8 cellular contexts compared by ENCODE assay signal in the genomic region with DNA sequence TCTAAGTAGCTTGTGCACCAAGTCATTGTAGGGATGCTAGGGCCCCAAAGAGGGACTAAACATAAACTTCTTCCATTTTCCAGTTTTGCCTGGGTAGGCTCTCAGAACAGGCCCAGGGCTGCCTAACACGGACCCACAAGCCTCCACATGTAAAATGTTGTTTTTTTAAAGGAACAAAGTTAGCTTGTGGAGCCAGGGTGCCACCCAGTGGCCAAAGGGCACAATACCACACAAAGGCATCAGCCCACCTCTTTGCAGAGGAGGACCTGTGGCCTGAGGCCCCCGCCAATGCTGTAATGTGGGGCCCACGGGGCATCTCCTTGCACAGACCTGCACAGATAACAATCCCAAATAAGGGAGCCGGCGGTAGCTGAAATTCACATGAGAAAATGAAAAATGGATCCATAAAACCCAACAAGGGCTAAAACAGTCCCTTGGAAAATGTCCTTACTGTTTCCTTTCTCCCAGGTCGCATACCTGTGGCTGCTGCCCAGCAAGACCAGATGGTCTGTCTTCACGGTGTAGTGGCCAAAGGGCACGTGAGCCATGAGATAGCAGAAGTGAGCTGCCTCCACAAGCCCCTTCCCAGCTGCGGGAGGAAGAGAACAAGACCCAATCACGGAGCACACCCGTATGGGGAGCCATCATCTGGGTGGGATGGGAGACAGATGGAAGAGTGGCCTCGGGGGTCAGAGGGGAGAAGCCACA. TPM values are rescaled to one million over a fixed set of nuclear protein-coding genes. Genes with fewer than 3 reads are reported as not detected.
DNase-seq lines count a peak whose midpoint lies in the region; ATAC-seq and TF ChIP-seq lines count a peak whose summit lies in the region.

No MANE protein-coding gene starts in this region.

- no peaks in the 10 kb centered on the region for H3K27me3 Mint-ChIP-seq in activated T-cell treated with anti-CD3 and anti-CD28 coated beads, Interleukin-2, amount 50 U/mL, for 4 hours (ENCODE audit: low read depth)

- H3K4me3 ChIP-seq in retinal pigment epithelial cell (ENCODE audit: low read length) = no peak overlapping the region

- no peaks in the 10 kb centered on the region for H3K4me1 Mint-ChIP-seq in activated T-cell treated with anti-CD3 and anti-CD28 coated beads, Interleukin-2, amount 50 U/mL, for 4 hours (ENCODE audit: low read depth)

- TF ChIP-seq CTCF in retinal pigment epithelial cell (conservative IDR thresholded peaks at IDR 0.05; ENCODE audit: low read depth, low read length) = peak; percentile 86

- no peak overlapping the region for H3K4me3 Mint-ChIP-seq in activated T-cell treated with anti-CD3 and anti-CD28 coated beads, Interleukin-2, amount 50 U/mL, for 4 hours

- no peaks in the 10 kb centered on the region for H3K36me3 Mint-ChIP-seq in activated T-cell treated with anti-CD3 and anti-CD28 coated beads, Interleukin-2, amount 50 U/mL, for 4 hours (ENCODE audit: insufficient read depth)

- ATAC-seq in GM18868 (IDR thresholded peaks at IDR 0.05; ENCODE audit: unreplicated experiment) (peak; percentile 81), HG03342 (IDR thresholded peaks at IDR 0.05; ENCODE audit: unreplicated experiment) (peak; percentile 66), Right ventricle myocardium superior (ENCODE audit: poor library complexity) (peak; percentile 70)
- ATAC-seq in activated T-cell treated with anti-CD3 and anti-CD28 coated beads, Interleukin-2, amount 50 U/mL, for 4 hours = peak; percentile 14 to 45
- no peak for ATAC-seq in activated CD4-positive, CD25-positive, alpha-beta regulatory T cell treated with anti-CD3 and anti-CD28 coated beads, Interleukin-2, amount 50 U/mL, for 24 hours

- intact Hi-C loops in Right ventricle myocardium superior (cut with DNase I) = loop anchor here (10.0 kb wide), 2 partner anchors 691 to 1051 kb away; no protein-coding TSS in a partner anchor

- peak; percentile 71 for DNase-seq in COLO829 (ENCODE audit: low spot score)
- peak; percentile 39 to 79 for DNase-seq in NCI-H524 (lab: John Stamatoyannopoulos, UW)
- no peak for DNase-seq in activated T-cell treated with anti-CD3 and anti-CD28 coated beads, Interleukin-2, amount 50 U/mL, for 4 hours
- DNase-seq in Right ventricle myocardium superior = peak; percentile 63
- no peak for DNase-seq in retinal pigment epithelial cell (ENCODE audit: low read depth)

- H3K9me3 Mint-ChIP-seq in activated T-cell treated with anti-CD3 and anti-CD28 coated beads, Interleukin-2, amount 50 U/mL, for 4 hours = no peaks in the 10 kb centered on the region

RNA-seq across cellular contexts. Expression of a gene that starts 23.8 kb away (rescaled TPM):
- total RNA-seq in activated T-cell treated with anti-CD3 and anti-CD28 coated beads, Interleukin-2, amount 50 U/mL, for 4 hours = not detected
- total RNA-seq in Right ventricle myocardium superior = 1.3 TPM

Comparison
In these comparisons a context has a peak if more than half of its experiments do, and no peak if none do; other contexts are left out.
1. DNase-seq: peak in COLO829 (single experiment), NCI-H524 (2 of 2) and Right ventricle myocardium superior (single experiment); none in activated T-cell treated with anti-CD3 and anti-CD28 coated beads, Interleukin-2, amount 50 U/mL, for 4 hours (single experiment) and retinal pigment epithelial cell (single experiment).
2. ATAC-seq: peak in GM18868 (single experiment), HG03342 (single experiment), activated T-cell treated with anti-CD3 and anti-CD28 coated beads, Interleukin-2, amount 50 U/mL, for 4 hours (2 of 2) and Right ventricle myocardium superior (single experiment); none in activated CD4-positive, CD25-positive, alpha-beta regulatory T cell treated with anti-CD3 and anti-CD28 coated beads, Interleukin-2, amount 50 U/mL, for 24 hours (0 of 2).